31 cellular contexts compared by ENCODE assay signal in genomic region chr5:93048858-93049257, GRCh38.
"Had no signal": no experiment of that assay in that cellular context is flagged by ENCODE, and none has a peak within 500 bp of the region (broad histone marks: within the 10 kb centered on the region; RNA-seq: fewer than 3 reads in every experiment).

No MANE protein-coding gene starts in this region.

- H3K4me3 ChIP-seq: neural progenitor cell, ovary, psoas muscle, skin epidermis, smooth muscle cell, spleen, suprapubic skin, testis, tibial artery, transverse colon, upper lobe of right lung, uterus had no signal

- H3K36me3 Mint-ChIP-seq: naive thymus-derived CD4-positive, alpha-beta T cell; natural killer cell; neural progenitor cell; stimulated activated memory B cell treated with anti-CD40 and anti-IgM and Interleukin-4, amounts not matched to agents 10 μg/mL and 1 μg/mL and 100 μg/mL, for 72 hours; type B pancreatic cell had no signal

- H3K9me3 ChIP-seq: ovary, psoas muscle, spleen, suprapubic skin, testis, tibial artery, transverse colon, upper lobe of right lung, uterus had no signal

- DNase-seq: naive thymus-derived CD4-positive, alpha-beta T cell; natural killer cell; occipital lobe; ovary; posterior cingulate gyrus; psoas muscle; right cardiac atrium; spleen; stimulated activated CD4-positive, alpha-beta T cell treated with anti-CD3 and anti-CD28 coated beads, Interleukin-12 subunit alpha, Interleukin-12 subunit beta, amount 100 ng/mL, for 4 hours; stimulated activated CD4-positive, alpha-beta T cell treated with anti-CD3 and anti-CD28 coated beads, Interleukin-1b, Interleukin-23, amount 100 ng/mL, for 48 hours; stimulated activated CD4-positive, alpha-beta T cell treated with anti-CD3 and anti-CD28 coated beads, Interleukin-4, amount 100 ng/mL, for 1 hour; stimulated activated CD4-positive, alpha-beta T cell treated with anti-CD3 and anti-CD28 coated beads, Interleukin-4, amount 100 ng/mL, for 4 hours; stimulated activated CD8-positive, alpha-beta memory T cell treated with anti-CD3 and anti-CD28 coated beads, Interleukin-4, amount 100 ng/mL, for 48 hours; stimulated activated naive CD4-positive, alpha-beta T cell; stimulated activated naive CD8-positive, alpha-beta T cell treated with anti-CD3 and anti-CD28 coated beads, Interleukin-15, amount 100 ng/mL, for 72 hours; stimulated activated naive CD8-positive, alpha-beta T cell treated with anti-CD3 and anti-CD28 coated beads, Interleukin-15, Interleukin-2, amounts not matched to agents 100 U/mL and 50 U/mL, for 24 hours; testis; tibial artery; transverse colon; upper lobe of right lung; uterus had no signal

- ATAC-seq: naive thymus-derived CD4-positive, alpha-beta T cell; natural killer cell; psoas muscle; right cardiac atrium; sciatic nerve; stimulated activated memory B cell treated with anti-CD40 and anti-IgM and Interleukin-4, amounts not matched to agents 10 μg/mL and 1 μg/mL and 100 μg/mL, for 72 hours; stimulated activated naive CD8-positive, alpha-beta T cell treated with anti-CD3 and anti-CD28 coated beads, Interleukin-15, amount 100 ng/mL, for 72 hours; stimulated activated naive CD8-positive, alpha-beta T cell treated with anti-CD3 and anti-CD28 coated beads, Interleukin-15, Interleukin-2, amounts not matched to agents 100 U/mL and 50 U/mL, for 24 hours; upper lobe of right lung had no signal

- H3K27me3 Mint-ChIP-seq: naive thymus-derived CD4-positive, alpha-beta T cell; progenitor cell of endocrine pancreas; stimulated activated memory B cell treated with anti-CD40 and anti-IgM and Interleukin-4, amounts not matched to agents 10 μg/mL and 1 μg/mL and 100 μg/mL, for 72 hours; stimulated activated naive CD8-positive, alpha-beta T cell treated with anti-CD3 and anti-CD28 coated beads, Interleukin-15, amount 100 ng/mL, for 72 hours; type B pancreatic cell had no signal

- H3K79me2 ChIP-seq: parathyroid adenoma had no signal

- H3K27ac ChIP-seq: neural progenitor cell, ovary, parathyroid adenoma, psoas muscle, skin epidermis, spleen, suprapubic skin, testis, tibial artery, transverse colon, upper lobe of right lung, uterus had no signal

- H3K4me1 Mint-ChIP-seq: naive thymus-derived CD4-positive, alpha-beta T cell; natural killer cell; nephron; neural progenitor cell; stimulated activated memory B cell treated with anti-CD40 and anti-IgM and Interleukin-4, amounts not matched to agents 10 μg/mL and 1 μg/mL and 100 μg/mL, for 72 hours; stimulated activated naive CD8-positive, alpha-beta T cell treated with anti-CD3 and anti-CD28 coated beads, Interleukin-15, amount 100 ng/mL, for 72 hours had no signal

- H3K4me1 ChIP-seq: neural progenitor cell, parathyroid adenoma, psoas muscle, spleen, suprapubic skin, testis, tibial artery, transverse colon, upper lobe of right lung, uterus had no signal

- H3K27me3 ChIP-seq: neural progenitor cell, ovary, spleen, suprapubic skin, testis, tibial artery, transverse colon, upper lobe of right lung, uterus had no signal

- H3K4me3 Mint-ChIP-seq: naive thymus-derived CD4-positive, alpha-beta T cell; natural killer cell; nephron; neural progenitor cell; stimulated activated memory B cell treated with anti-CD40 and anti-IgM and Interleukin-4, amounts not matched to agents 10 μg/mL and 1 μg/mL and 100 μg/mL, for 72 hours; stimulated activated naive CD8-positive, alpha-beta T cell treated with anti-CD3 and anti-CD28 coated beads, Interleukin-15, amount 100 ng/mL, for 72 hours; type B pancreatic cell had no signal

- H3K27ac Mint-ChIP-seq: naive thymus-derived CD4-positive, alpha-beta T cell; natural killer cell; nephron; neural progenitor cell; progenitor cell of endocrine pancreas; stimulated activated memory B cell treated with anti-CD40 and anti-IgM and Interleukin-4, amounts not matched to agents 10 μg/mL and 1 μg/mL and 100 μg/mL, for 72 hours; stimulated activated naive CD8-positive, alpha-beta T cell treated with anti-CD3 and anti-CD28 coated beads, Interleukin-15, amount 100 ng/mL, for 72 hours; type B pancreatic cell had no signal

- H3K36me3 ChIP-seq: neural progenitor cell, ovary, spleen, suprapubic skin, tibial artery, transverse colon, upper lobe of right lung, uterus had no signal

- H3K9me3 Mint-ChIP-seq: nephron; neural progenitor cell; stimulated activated memory B cell treated with anti-CD40 and anti-IgM and Interleukin-4, amounts not matched to agents 10 μg/mL and 1 μg/mL and 100 μg/mL, for 72 hours; stimulated activated naive CD8-positive, alpha-beta T cell treated with anti-CD3 and anti-CD28 coated beads, Interleukin-15, amount 100 ng/mL, for 72 hours; type B pancreatic cell had no signal

- H3K4me2 ChIP-seq: neural progenitor cell, smooth muscle cell had no signal

- H2AFZ ChIP-seq: neural progenitor cell, parathyroid adenoma had no signal

- H3K9ac ChIP-seq: neural progenitor cell, parathyroid adenoma had no signal
